In genomic region chr5:139690385-139691274, GRCh38 we compare ENCODE assay signal across 10 cellular contexts. TPM values are rescaled to one million over a fixed set of nuclear protein-coding genes. Genes with fewer than 3 reads are reported as not detected.
DNase-seq lines count a peak whose midpoint lies in the region; TF ChIP-seq lines count a peak whose summit lies in the region.
"Had no signal": no experiment of that assay in that cellular context is flagged by ENCODE, and none has a peak within 500 bp of the region (broad histone marks: within the 10 kb centered on the region; RNA-seq: fewer than 3 reads in every experiment).

No MANE protein-coding gene starts in this region.

- H3K27me3 ChIP-seq in BE2C (no peaks in the 10 kb centered on the region), endodermal cell (ENCODE audit: control insufficient read depth, insufficient read depth, low read length, poor library complexity, severe bottlenecking) (no peaks in the 10 kb centered on the region), HAP-1 (ENCODE audit: low read depth) (no peaks in the 10 kb centered on the region)
- H3K27me3 ChIP-seq: testis had no signal

- DNase-seq in BE2C, result peak; percentile 58
- DNase-seq in NCI-H82 (lab: John Stamatoyannopoulos, UW), result peak; percentile 88
- peak; percentile 75 for DNase-seq in endodermal cell
- peak; percentile 83 for DNase-seq in nephron progenitor cell
- no peak for DNase-seq in GM19238 (ENCODE audit: insufficient read length, low spot score)
- no peak for DNase-seq in HAP-1 (ENCODE audit: low spot score in 2 of 2)
- DNase-seq in activated T-cell treated with anti-CD3 and anti-CD28 coated beads, Interleukin-2, amount 50 U/mL, for 48 hours, result no peak
- DNase-seq in iPS-NIHi11 (ENCODE audit: low spot score), result no peak
- DNase-seq: central memory CD4-positive, alpha-beta T cell; testis had no signal

- no peaks in the 10 kb centered on the region for H3K9me3 Mint-ChIP-seq in endodermal cell
- H3K9me3 Mint-ChIP-seq in nephron progenitor cell, result no peaks in the 10 kb centered on the region

- H3K36me3 ChIP-seq in BE2C (peaks cover 2% of the 10 kb centered on the region), endodermal cell (ENCODE audit: control insufficient read depth, insufficient read depth, low read length) (no peaks in the 10 kb centered on the region), HAP-1 (replicated peaks) (no peaks in the 10 kb centered on the region)

- H3K4me1 ChIP-seq in BE2C, result peaks cover 37% of the 10 kb centered on the region
- peaks cover 20% of the 10 kb centered on the region for H3K4me1 ChIP-seq in endodermal cell (ENCODE audit: control insufficient read depth, insufficient read depth, low read length)
- H3K4me1 ChIP-seq in HAP-1, result no peaks in the 10 kb centered on the region

- 36 to 41% methylated on average over 13 to 20 of the region's 20 CpGs for WGBS in endodermal cell (ENCODE audit: insufficient coverage in 1 of 2, insufficient read length in 1 of 2), 2 experiments

- H3K4me1 Mint-ChIP-seq in endodermal cell, result peaks cover 36% of the 10 kb centered on the region
- peaks cover 97% of the 10 kb centered on the region for H3K4me1 Mint-ChIP-seq in nephron progenitor cell

- H3K9me3 ChIP-seq in BE2C, result no peaks in the 10 kb centered on the region; the same call in 1 of the 2 replicates
- no peaks in the 10 kb centered on the region for H3K9me3 ChIP-seq in endodermal cell (ENCODE audit: control insufficient read depth, low read length)
- H3K9me3 ChIP-seq in HAP-1, result no peaks in the 10 kb centered on the region
- H3K9me3 ChIP-seq: testis had no signal

- in situ Hi-C loops in HAP-1 (cut with MboI; ENCODE audit: low sequenced_read_pairs), result no loop called here

- H3K4me3 Mint-ChIP-seq in endodermal cell (peak overlapping the region; percentile 22), nephron progenitor cell (peak overlapping the region; percentile 65)

- H3K27ac ChIP-seq in endodermal cell (ENCODE audit: low read depth, low read length), result peak overlapping the region; percentile 81
- H3K27ac ChIP-seq: testis had no signal

- H3K27ac Mint-ChIP-seq in endodermal cell (peak overlapping the region; percentile 64), nephron progenitor cell (peak overlapping the region; percentile 98)

- H3K4me3 ChIP-seq in BE2C (ENCODE audit: low read depth, low read length) (peak overlapping the region; percentile 8; the same call in 1 of the 2 replicates), endodermal cell (ENCODE audit: low read length) (no peak overlapping the region), HAP-1 (no peak overlapping the region)
- H3K4me3 ChIP-seq: testis had no signal

- TF ChIP-seq CTCF in BE2C (IDR thresholded peaks at IDR 0.05; ENCODE audit: low read depth, low read length) (no peak), endodermal cell (conservative IDR thresholded peaks at IDR 0.05) (no peak), nephron progenitor cell (IDR thresholded peaks at IDR 0.05) (no peak)

- H3K27me3 Mint-ChIP-seq in endodermal cell (ENCODE audit: insufficient read depth) (peaks cover 11% of the 10 kb centered on the region), nephron progenitor cell (ENCODE audit: low read depth, poor library complexity) (no peaks in the 10 kb centered on the region)

- peaks cover 8% of the 10 kb centered on the region for H3K36me3 Mint-ChIP-seq in endodermal cell (ENCODE audit: low read depth)
- H3K36me3 Mint-ChIP-seq in nephron progenitor cell (ENCODE audit: low read depth), result peaks cover 9% of the 10 kb centered on the region

- no peak overlapping the region for H3K9ac ChIP-seq in endodermal cell (ENCODE audit: extremely low read depth, low read length, poor library complexity, severe bottlenecking)

RNA-seq across cellular contexts. Expression of gene CXXC5, which starts 42.5 kb away (rescaled TPM):
- 263 TPM for polyA plus RNA-seq in BE2C (2012; ENCODE audit: insufficient read depth, insufficient read length, low read depth)
- 10 to 100 TPM; 50.5 to 67.9 TPM for total RNA-seq in endodermal cell
- 107 TPM for polyA plus RNA-seq in endodermal cell (2013, experiment 1 of 2)
- polyA plus RNA-seq in endodermal cell (2013, experiment 2 of 2), result 113 TPM

Comparison
In these comparisons a context has a peak if more than half of its experiments do, and no peak if none do; other contexts are left out.
1. DNase-seq: peak in BE2C (single experiment), NCI-H82 (single experiment), endodermal cell (single experiment) and nephron progenitor cell (single experiment); none in GM19238 (single experiment), HAP-1 (0 of 2), activated T-cell treated with anti-CD3 and anti-CD28 coated beads, Interleukin-2, amount 50 U/mL, for 48 hours (0 of 2) and iPS-NIHi11 (single experiment).